ENCODE assay signal across 13 cellular contexts in genomic region chr2:26020214-26020613, GRCh38. TPM values are rescaled to one million over a fixed set of nuclear protein-coding genes. Genes with fewer than 3 reads are reported as not detected.
DNase-seq lines count a peak whose midpoint lies in the region; ATAC-seq and TF ChIP-seq lines count a peak whose summit lies in the region.
"Had no signal": no experiment of that assay in that cellular context is flagged by ENCODE, and none has a peak within 500 bp of the region (broad histone marks: within the 10 kb centered on the region; RNA-seq: fewer than 3 reads in every experiment).

No MANE protein-coding gene starts in this region.

- no peaks in the 10 kb centered on the region for H3K36me3 Mint-ChIP-seq in WTC11

- H3K27me3 Mint-ChIP-seq in WTC11 (ENCODE audit: low read depth): no peaks in the 10 kb centered on the region

- TF ChIP-seq CTCF in WTC11 (IDR thresholded peaks at IDR 0.05): no peak
- no peak for TF ChIP-seq CTCF in hepatocyte (IDR thresholded peaks at IDR 0.05; ENCODE audit: poor library complexity)
- TF ChIP-seq CTCF in parathyroid adenoma (IDR thresholded peaks at IDR 0.05): no peak

- H3K27ac ChIP-seq in hepatocyte: peak overlapping the region; percentile 63
- peak overlapping the region; percentile 82 for H3K27ac ChIP-seq in parathyroid adenoma
- H3K27ac ChIP-seq: BLaER1 treated with 17β-estradiol and CSF1 and Interleukin-3, amounts not matched to agents 10 nM and 100 nM had no signal

- no peaks in the 10 kb centered on the region for H3K9me2 ChIP-seq in hepatocyte (replicated peaks; ENCODE audit: insufficient read depth)

- H3K36me3 ChIP-seq in hepatocyte (replicated peaks; ENCODE audit: insufficient read depth, low read depth) (no peaks in the 10 kb centered on the region), parathyroid adenoma (ENCODE audit: control insufficient read depth, insufficient read depth, low read length) (no peaks in the 10 kb centered on the region)
- H3K36me3 ChIP-seq: BLaER1 treated with 17β-estradiol and CSF1 and Interleukin-3, amounts not matched to agents 10 nM and 100 nM had no signal

- no peak overlapping the region for H3K4me3 ChIP-seq in hepatocyte
- no peak overlapping the region for H3K4me3 ChIP-seq in parathyroid adenoma (ENCODE audit: low read depth, low read length)
- H3K4me3 ChIP-seq: BLaER1 treated with 17β-estradiol and CSF1 and Interleukin-3, amounts not matched to agents 10 nM and 100 nM had no signal

- H3K9ac ChIP-seq in parathyroid adenoma: no peak overlapping the region
- H3K9ac ChIP-seq: BLaER1 treated with 17β-estradiol and CSF1 and Interleukin-3, amounts not matched to agents 10 nM and 100 nM had no signal

- peak overlapping the region; percentile 59 for H3K27ac Mint-ChIP-seq in WTC11

- no peaks in the 10 kb centered on the region for H3K79me2 ChIP-seq in hepatocyte
- no peaks in the 10 kb centered on the region for H3K79me2 ChIP-seq in parathyroid adenoma

- H3K4me1 ChIP-seq in hepatocyte (ENCODE audit: insufficient read depth) (peaks cover 14% of the 10 kb centered on the region), parathyroid adenoma (peaks cover 25% of the 10 kb centered on the region)

- no peaks in the 10 kb centered on the region for H3K9me3 ChIP-seq in hepatocyte (ENCODE audit: low read depth)
- H3K9me3 ChIP-seq in parathyroid adenoma (ENCODE audit: control insufficient read depth, low read length): no peaks in the 10 kb centered on the region

- H3K4me3 Mint-ChIP-seq in WTC11: no peak overlapping the region

- DNase-seq in CD1c-positive myeloid dendritic cell (ENCODE audit: extremely low spot score) (peak; percentile 32), WTC11 (ENCODE audit: low spot score) (no peak), hepatocyte (ENCODE audit: low spot score) (peak; percentile 35), C1 segment of cervical spinal cord (lab: John Stamatoyannopoulos, UW) (no peak), activated gamma-delta T cell treated with Interleukin-2 at 50 U/mL for 16 hours (no peak)
- DNase-seq: H7, NCI-H1436, NCI-H2029 treated with DMSO at 0.1 percent for 48 hours, NCI-H748 treated with DMSO at 0.1 percent for 48 hours had no signal

- H2AFZ ChIP-seq in hepatocyte (no peak overlapping the region), parathyroid adenoma (peak overlapping the region; percentile 79)

- no peaks in the 10 kb centered on the region for H3K9me3 Mint-ChIP-seq in WTC11

- ATAC-seq in WTC11 (no peak), GM18868 (IDR thresholded peaks at IDR 0.05; ENCODE audit: unreplicated experiment) (no peak), GM19035 (IDR thresholded peaks at IDR 0.05; ENCODE audit: unreplicated experiment) (no peak)

- 85% methylated on average over 4 of the region's 4 CpGs for WGBS in hepatocyte (ENCODE audit: low lambda C conversion rate, missing lambda C conversion rate)

- CTCF ChIA-PET in WTC11 (lab: Charles Lee): no interaction called here

- POLR2A ChIA-PET in WTC11 (lab: Charles Lee): no interaction called here

- H4K20me1 ChIP-seq in hepatocyte (ENCODE audit: insufficient read depth, poor library complexity, severe bottlenecking): no peaks in the 10 kb centered on the region
- H4K20me1 ChIP-seq: BLaER1 treated with 17β-estradiol and CSF1 and Interleukin-3, amounts not matched to agents 10 nM and 100 nM had no signal

- peaks cover 6% of the 10 kb centered on the region for H3K4me1 Mint-ChIP-seq in WTC11

- no peak overlapping the region for H3K4me2 ChIP-seq in hepatocyte
- peak overlapping the region; percentile 24 for H3K4me2 ChIP-seq in parathyroid adenoma (ENCODE audit: low read length)

- H3K27me3 ChIP-seq in hepatocyte: no peaks in the 10 kb centered on the region
- no peaks in the 10 kb centered on the region for H3K27me3 ChIP-seq in parathyroid adenoma (ENCODE audit: control insufficient read depth, insufficient read depth, low read length)
- H3K27me3 ChIP-seq: BLaER1 treated with 17β-estradiol and CSF1 and Interleukin-3, amounts not matched to agents 10 nM and 100 nM had no signal

TF ChIP-seq in WTC11, 78 proteins besides CTCF, POLR2A, EP300 and RAD21:
- TF ChIP-seq ZSCAN18 (CRISPR knock-in tag; IDR thresholded peaks at IDR 0.05) (no peak), IRF2 (CRISPR knock-in tag; IDR thresholded peaks at IDR 0.05; ENCODE audit: borderline replicate concordance, low read depth) (no peak), USF2 (CRISPR knock-in tag; IDR thresholded peaks at IDR 0.05) (no peak), TEAD1 (CRISPR knock-in tag; IDR thresholded peaks at IDR 0.05) (no peak), SP1 (CRISPR knock-in tag; conservative IDR thresholded peaks at IDR 0.05) (no peak), ATF2 (CRISPR knock-in tag; IDR thresholded peaks at IDR 0.05; ENCODE audit: borderline replicate concordance, low read depth) (no peak)

RNA-seq across cellular contexts. Expression of gene RAB10, which starts 13.7 kb away (rescaled TPM):
- total RNA-seq in WTC11 (2021) (127 to 142 TPM (median 132 TPM) in 3 replicates), hepatocyte (110 and 122 TPM in 2 replicates)
- 100 and 107 TPM in 2 replicates for polyA plus RNA-seq in hepatocyte

RNA-seq across cellular contexts. Expression of gene KIF3C, which starts 37.9 kb away (rescaled TPM):
- total RNA-seq in WTC11 (2021) (48.1 to 60.1 TPM (median 55.8 TPM) in 3 replicates), hepatocyte (6.5 and 8.4 TPM in 2 replicates)
- polyA plus RNA-seq in hepatocyte: 6.9 and 10.9 TPM in 2 replicates

Comparison
In these comparisons a context has a peak if more than half of its experiments do, and no peak if none do; other contexts are left out.
1. DNase-seq: peak in CD1c-positive myeloid dendritic cell (single experiment) and hepatocyte (single experiment); none in WTC11 (single experiment), C1 segment of cervical spinal cord (0 of 14) and activated gamma-delta T cell treated with Interleukin-2 at 50 U/mL for 16 hours (single experiment).